In genomic region chr5:369151-369939, GRCh38 we compare ENCODE assay signal across 1 cellular context.
TF ChIP-seq lines count a peak whose summit lies in the region.

No MANE protein-coding gene starts in this region.

TF ChIP-seq in SK-N-SH, 30 proteins besides CTCF, POLR2A, EP300 and RAD21 (continued from another document):
- TF ChIP-seq NFIC (IDR thresholded peaks at IDR 0.05; ENCODE audit: borderline replicate concordance) (no peak), JUND (IDR thresholded peaks at IDR 0.05) (no peak), REST (IDR thresholded peaks at IDR 0.05; ENCODE audit: low read depth, low read length) (no peak), SIN3A (IDR thresholded peaks at IDR 0.05; ENCODE audit: borderline replicate concordance, low read depth, low read length) (no peak), FOXJ3 (CRISPR knock-in tag; IDR thresholded peaks at IDR 0.05) (no peak), FOXM1 (IDR thresholded peaks at IDR 0.05; ENCODE audit: low read depth) (no peak)
- TF ChIP-seq, protein P1, sequence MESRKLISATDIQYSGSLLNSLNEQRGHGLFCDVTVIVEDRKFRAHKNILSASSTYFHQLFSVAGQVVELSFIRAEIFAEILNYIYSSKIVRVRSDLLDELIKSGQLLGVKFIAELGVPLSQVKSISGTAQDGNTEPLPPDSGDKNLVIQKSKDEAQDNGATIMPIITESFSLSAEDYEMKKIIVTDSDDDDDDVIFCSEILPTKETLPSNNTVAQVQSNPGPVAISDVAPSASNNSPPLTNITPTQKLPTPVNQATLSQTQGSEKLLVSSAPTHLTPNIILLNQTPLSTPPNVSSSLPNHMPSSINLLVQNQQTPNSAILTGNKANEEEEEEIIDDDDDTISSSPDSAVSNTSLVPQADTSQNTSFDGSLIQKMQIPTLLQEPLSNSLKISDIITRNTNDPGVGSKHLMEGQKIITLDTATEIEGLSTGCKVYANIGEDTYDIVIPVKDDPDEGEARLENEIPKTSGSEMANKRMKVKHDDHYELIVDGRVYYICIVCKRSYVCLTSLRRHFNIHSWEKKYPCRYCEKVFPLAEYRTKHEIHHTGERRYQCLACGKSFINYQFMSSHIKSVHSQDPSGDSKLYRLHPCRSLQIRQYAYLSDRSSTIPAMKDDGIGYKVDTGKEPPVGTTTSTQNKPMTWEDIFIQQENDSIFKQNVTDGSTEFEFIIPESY (IDR thresholded peaks at IDR 0.05; ENCODE audit: borderline replicate concordance, low read depth): no peak
TF ChIP-seq in SK-N-SH: peak in this region for 0.
